ENCODE assay signal across 10 cellular contexts in the genomic region with DNA sequence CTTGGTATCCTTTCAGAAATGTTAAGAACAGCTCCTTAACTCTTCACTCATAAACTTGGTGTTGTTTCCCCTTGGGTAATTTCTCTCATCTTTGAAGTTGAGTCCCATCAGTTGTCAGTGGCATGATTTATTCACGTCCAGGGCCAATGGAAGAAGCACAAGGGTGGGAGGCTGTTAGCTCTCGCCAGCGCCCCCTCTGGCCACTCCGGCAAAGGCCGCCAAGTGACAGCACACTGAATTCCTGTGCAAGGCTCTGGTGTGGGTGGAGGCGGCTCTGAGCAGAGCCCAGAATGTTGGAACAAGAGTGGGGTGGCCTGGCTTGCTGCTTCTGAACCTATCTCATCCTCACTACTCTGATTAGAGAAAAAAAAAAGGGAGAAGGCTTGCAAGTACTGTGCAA. TPM values are rescaled to one million over a fixed set of nuclear protein-coding genes. Genes with fewer than 3 reads are reported as not detected.
DNase-seq lines count a peak whose midpoint lies in the region; ATAC-seq and TF ChIP-seq lines count a peak whose summit lies in the region.
"Had no signal": no experiment of that assay in that cellular context is flagged by ENCODE, and none has a peak within 500 bp of the region (broad histone marks: within the 10 kb centered on the region; RNA-seq: fewer than 3 reads in every experiment).

No MANE protein-coding gene starts in this region.

- no peak overlapping the region for H3K27ac Mint-ChIP-seq in activated naive CD8-positive, alpha-beta T cell treated with anti-CD3 and anti-CD28 coated beads for 36 hours
- no peak overlapping the region for H3K27ac Mint-ChIP-seq in T-helper 17 cell

- CTCF ChIA-PET in AG04449 (lab: Yijun Ruan, JAX): interaction anchor here (0.7 to 3.3 kb wide), 15 partner anchors 9 to 151 kb away, joined by 3 to 17 read pairs (median 7); partner anchors contain the start of gene MEDAG

- H3K36me3 Mint-ChIP-seq in activated naive CD8-positive, alpha-beta T cell treated with anti-CD3 and anti-CD28 coated beads for 36 hours: no peaks in the 10 kb centered on the region
- H3K36me3 Mint-ChIP-seq in T-helper 17 cell (ENCODE audit: low read depth): no peaks in the 10 kb centered on the region

- no peak for ATAC-seq in T-helper 17 cell
- no peak for ATAC-seq in HG02884 (IDR thresholded peaks at IDR 0.05; ENCODE audit: unreplicated experiment)
- no peak for ATAC-seq in GM21381 (IDR thresholded peaks at IDR 0.05; ENCODE audit: unreplicated experiment)

- no peaks in the 10 kb centered on the region for H3K4me1 Mint-ChIP-seq in activated naive CD8-positive, alpha-beta T cell treated with anti-CD3 and anti-CD28 coated beads for 36 hours
- no peaks in the 10 kb centered on the region for H3K4me1 Mint-ChIP-seq in T-helper 17 cell

- no peak for DNase-seq in AG04449 (ENCODE audit: low read depth, low spot score)
- DNase-seq in GM13977 (ENCODE audit: low spot score): no peak
- DNase-seq in activated naive CD8-positive, alpha-beta T cell treated with anti-CD3 and anti-CD28 coated beads for 36 hours: peak; percentile 26
- peak; percentile 80 for DNase-seq in iPS-NIHi7 (ENCODE audit: extremely low spot score)
- no peak for DNase-seq in T-helper 17 cell
- no peak for DNase-seq in dedifferentiated amniotic fluid mesenchymal stem cell (ENCODE audit: extremely low spot score)
- DNase-seq: MM.1S, stomach had no signal

- H3K27me3 Mint-ChIP-seq in activated naive CD8-positive, alpha-beta T cell treated with anti-CD3 and anti-CD28 coated beads for 36 hours: peaks cover 31% of the 10 kb centered on the region
- peaks cover 26% of the 10 kb centered on the region for H3K27me3 Mint-ChIP-seq in T-helper 17 cell

- in situ Hi-C loops in GM13977 (cut with MboI; ENCODE audit: low pct_unique_long_range_greater_than_20kb, low sequenced_read_pairs, unreplicated experiment): no loop called here

- TF ChIP-seq CTCF in AG04449 (IDR thresholded peaks at IDR 0.05; ENCODE audit: insufficient read depth, low read length, missing control alignments) (peak; percentile 67), GM13977 (IDR thresholded peaks at IDR 0.05; ENCODE audit: extremely low read depth, insufficient read depth, missing control alignments) (peak; percentile 30)

- H3K4me3 ChIP-seq in AG04449 (ENCODE audit: low read depth, low read length): no peak overlapping the region
- H3K4me3 ChIP-seq: stomach had no signal

- H3K4me3 Mint-ChIP-seq in activated naive CD8-positive, alpha-beta T cell treated with anti-CD3 and anti-CD28 coated beads for 36 hours: no peak overlapping the region
- H3K4me3 Mint-ChIP-seq in T-helper 17 cell: no peak overlapping the region

- POLR2A ChIA-PET in AG04449 (lab: Yijun Ruan, JAX): interaction anchor here (1.0 kb wide), 1 partner anchor 16 kb away, joined by 4 read pairs; no protein-coding TSS in a partner anchor

- H3K9me3 ChIP-seq in T-helper 17 cell (ENCODE audit: control insufficient read depth, low read length, poor library complexity, severe bottlenecking): no peaks in the 10 kb centered on the region

- H3K9me3 Mint-ChIP-seq in activated naive CD8-positive, alpha-beta T cell treated with anti-CD3 and anti-CD28 coated beads for 36 hours: peaks cover 3% of the 10 kb centered on the region

RNA-seq across cellular contexts. Expression of gene MEDAG, which starts 13.1 kb away (rescaled TPM):
- not detected for total RNA-seq in activated naive CD8-positive, alpha-beta T cell treated with anti-CD3 and anti-CD28 coated beads for 36 hours
- total RNA-seq in T-helper 17 cell: not detected

RNA-seq across cellular contexts. Expression of gene TEX26, which starts 39.5 kb away (rescaled TPM):
- total RNA-seq in activated naive CD8-positive, alpha-beta T cell treated with anti-CD3 and anti-CD28 coated beads for 36 hours: not detected
- not detected for total RNA-seq in T-helper 17 cell
- total RNA-seq: stomach had no signal

Comparison
In these comparisons a context has a peak if more than half of its experiments do, and no peak if none do; other contexts are left out.
1. DNase-seq: peak in activated naive CD8-positive, alpha-beta T cell treated with anti-CD3 and anti-CD28 coated beads for 36 hours (single experiment) and iPS-NIHi7 (single experiment); none in AG04449 (single experiment), GM13977 (single experiment), T-helper 17 cell (0 of 3) and dedifferentiated amniotic fluid mesenchymal stem cell (single experiment).